In the genomic region with DNA sequence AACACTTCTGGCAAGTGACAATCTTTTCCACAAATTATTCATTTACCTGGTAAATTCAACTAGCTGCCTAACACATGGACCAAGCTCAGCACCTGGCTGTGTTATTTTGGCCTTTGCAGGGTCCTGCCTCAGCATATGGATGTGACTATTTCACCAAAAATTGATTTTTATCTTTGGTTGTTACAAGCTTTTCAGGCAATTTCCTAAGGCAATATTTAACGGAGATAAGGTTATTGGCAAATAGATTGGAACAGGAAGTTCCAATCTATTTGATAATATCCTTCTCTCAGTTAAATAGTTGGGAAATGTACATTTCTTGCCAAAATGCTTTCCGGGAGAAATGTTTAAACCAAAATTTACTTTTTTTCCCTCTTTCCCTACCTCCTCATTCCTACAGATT, we compare ENCODE assay signal across 7 cellular contexts.
"Had no signal": no experiment of that assay in that cellular context is flagged by ENCODE, and none has a peak within 500 bp of the region (broad histone marks: within the 10 kb centered on the region; RNA-seq: fewer than 3 reads in every experiment).

No MANE protein-coding gene starts in this region.

- H3K4me2 ChIP-seq: GM23338 had no signal

- H2AFZ ChIP-seq: GM23338 had no signal

- ATAC-seq: GM23338, K562 had no signal

- H3K27ac ChIP-seq: HL-60 had no signal

- H3K4me3 ChIP-seq: GM23338, K562 had no signal

- DNase-seq: H9, HCEC 1CT, IMR-90, KG1 had no signal
